18 cellular contexts compared by ENCODE assay signal in the genomic region with DNA sequence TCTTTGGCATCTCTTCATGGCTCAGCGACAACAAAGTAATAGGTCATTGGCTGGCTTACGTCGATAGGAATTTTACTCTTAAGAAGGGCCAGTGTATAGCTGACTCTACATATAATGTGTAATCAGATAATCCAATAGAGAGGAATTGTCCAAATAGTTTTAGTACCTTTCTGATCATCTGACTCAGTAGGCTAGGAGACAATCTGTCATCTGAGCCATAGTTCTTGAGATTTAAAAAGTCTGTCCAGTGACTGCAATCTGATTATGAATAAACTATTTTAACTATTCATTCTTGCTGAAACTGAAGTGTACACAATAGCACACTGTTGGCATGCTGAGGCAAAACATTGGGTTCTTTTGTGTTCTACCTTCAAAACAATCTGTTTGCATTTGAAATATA.
"Had no signal": no experiment of that assay in that cellular context is flagged by ENCODE, and none has a peak within 500 bp of the region (broad histone marks: within the 10 kb centered on the region; RNA-seq: fewer than 3 reads in every experiment).

No MANE protein-coding gene starts in this region.

- H3K27ac ChIP-seq: esophagus muscularis mucosa, neutrophil had no signal

- DNase-seq: activated CD4-positive, alpha-beta T cell treated with anti-CD3 and anti-CD28 coated beads, Interleukin-2, amount 50 U/mL, for 1 hour; activated CD8-positive, alpha-beta memory T cell treated with anti-CD3 and anti-CD28 coated beads, Interleukin-2, amount 50 U/mL, for 48 hours; activated effector memory CD4-positive, alpha-beta T cell treated with anti-CD3 and anti-CD28 coated beads, Interleukin-2, amount 50 U/mL, for 16 hours; activated T-cell treated with anti-CD3 and anti-CD28 coated beads, Interleukin-2, amount 50 U/mL, for 48 hours; amniotic stem cell; dermis blood vessel endothelial cell; effector memory CD4-positive, alpha-beta T cell; foreskin fibroblast; hypothalamus; stimulated activated CD4-positive, alpha-beta T cell treated with anti-CD3 and anti-CD28 coated beads, Interleukin-1b, Interleukin-23, amount 100 ng/mL, for 48 hours; stimulated activated CD8-positive, alpha-beta memory T cell treated with anti-CD3 and anti-CD28 coated beads, Interleukin-4, amount 100 ng/mL, for 48 hours; stimulated activated naive CD4-positive, alpha-beta T cell had no signal

- H3K36me3 ChIP-seq: neutrophil had no signal

- FAIRE-seq: endothelial cell of umbilical vein, keratinocyte had no signal

- ATAC-seq: activated CD4-positive, CD25-positive, alpha-beta regulatory T cell treated with anti-CD3 and anti-CD28 coated beads, Interleukin-2, amount 50 U/mL, for 24 hours; natural killer cell treated with Interleukin-12 subunit alpha and Interleukin-12 subunit beta and Interleukin-15 and Interleukin-18, amount 100 ng/mL, for 72 hours had no signal

- H3K4me3 ChIP-seq: esophagus muscularis mucosa had no signal

- H3K4me1 ChIP-seq: esophagus muscularis mucosa had no signal

- H3K27me3 ChIP-seq: esophagus muscularis mucosa, neutrophil had no signal

- H3K9me3 ChIP-seq: esophagus muscularis mucosa, neutrophil had no signal
